Comparison of ENCODE assay signal across 1 cellular context in genomic region chr11:16985297-16985696, GRCh38.
A peak's percentile ranks its signal among the peaks of the same experiment; 100 is the strongest.
TF ChIP-seq lines count a peak whose summit lies in the region.

No MANE protein-coding gene starts in this region.

TF ChIP-seq in HepG2, 621 proteins besides CTCF, POLR2A, EP300 and RAD21 (continued from another document):
- TF ChIP-seq ARID5B (CRISPR knock-in tag; IDR thresholded peaks at IDR 0.05) (peak; percentile 38), KLF16 (CRISPR knock-in tag; IDR thresholded peaks at IDR 0.05) (0 out of 4 replicates have a peak, but pooled peaks of 1 of the 2 experiments have one; percentile 10), NR2F6 (IDR thresholded peaks at IDR 0.05) (no peak), NR2F6 (CRISPR knock-in tag; IDR thresholded peaks at IDR 0.05) (peak; percentile 30; the same call in 1 of the 2 replicates), FOXA3 (CRISPR knock-in tag; IDR thresholded peaks at IDR 0.05) (peak; percentile 39), TBX2 (CRISPR knock-in tag; IDR thresholded peaks at IDR 0.05; ENCODE audit: borderline replicate concordance) (0 out of 2 replicates have a peak, but pooled peaks have one; percentile 32), NFIC (IDR thresholded peaks at IDR 0.05; ENCODE audit: low read length) (0 out of 2 replicates have a peak, but pooled peaks have one; percentile 39), AHDC1 (CRISPR knock-in tag; IDR thresholded peaks at IDR 0.05; ENCODE audit: borderline replicate concordance) (0 out of 2 replicates have a peak, but pooled peaks have one; percentile 28), TOPORS (CRISPR knock-in tag; IDR thresholded peaks at IDR 0.05) (no peak), RFX5 (IDR thresholded peaks at IDR 0.05; ENCODE audit: low read depth, low read length) (no peak), HNF4A (CRISPR knock-in tag; IDR thresholded peaks at IDR 0.05) (peak; percentile 81), FOSL2 (CRISPR knock-in tag; IDR thresholded peaks at IDR 0.05) (0 out of 2 replicates have a peak, but pooled peaks have one; percentile 12), NFIB (CRISPR knock-in tag; IDR thresholded peaks at IDR 0.05; ENCODE audit: borderline replicate concordance) (no peak), PATZ1 (CRISPR knock-in tag; IDR thresholded peaks at IDR 0.05) (0 out of 2 replicates have a peak, but pooled peaks have one; percentile 39), BHLHE40 (IDR thresholded peaks at IDR 0.05; ENCODE audit: low read length) (peak; percentile 87), SOX5 (CRISPR knock-in tag; IDR thresholded peaks at IDR 0.05; ENCODE audit: borderline replicate concordance) (0 out of 2 replicates have a peak, but pooled peaks have one; percentile 49), FOXP4 (CRISPR knock-in tag; IDR thresholded peaks at IDR 0.05) (peak; percentile 50), SOX6 (IDR thresholded peaks at IDR 0.05) (no peak), SOX6 (CRISPR knock-in tag; IDR thresholded peaks at IDR 0.05) (peak; percentile 63), ZBTB38 (CRISPR knock-in tag; IDR thresholded peaks at IDR 0.05) (0 out of 2 replicates have a peak, but pooled peaks have one; percentile 42), FOXA1 (IDR thresholded peaks at IDR 0.05) (no peak), FOXA1 (CRISPR knock-in tag; IDR thresholded peaks at IDR 0.05) (peak; percentile 56), MED1 (CRISPR knock-in tag; IDR thresholded peaks at IDR 0.05) (no peak), KMT2B (CRISPR knock-in tag; IDR thresholded peaks at IDR 0.05) (no peak), RARA (CRISPR knock-in tag; IDR thresholded peaks at IDR 0.05) (0 out of 2 replicates have a peak, but pooled peaks have one; percentile 45), TFE3 (CRISPR knock-in tag; IDR thresholded peaks at IDR 0.05) (0 out of 2 replicates have a peak, but pooled peaks have one; percentile 7), ZNF780A (CRISPR knock-in tag; IDR thresholded peaks at IDR 0.05) (no peak), THYN1 (CRISPR knock-in tag; IDR thresholded peaks at IDR 0.05; ENCODE audit: borderline replicate concordance, low read depth) (no peak), ZNF276 (CRISPR knock-in tag; IDR thresholded peaks at IDR 0.05; ENCODE audit: low read depth) (no peak), ZFP36 (IDR thresholded peaks at IDR 0.05; ENCODE audit: borderline replicate concordance, low read depth, low read length, partially characterized antibody) (no peak)
- TF ChIP-seq, protein P1, sequence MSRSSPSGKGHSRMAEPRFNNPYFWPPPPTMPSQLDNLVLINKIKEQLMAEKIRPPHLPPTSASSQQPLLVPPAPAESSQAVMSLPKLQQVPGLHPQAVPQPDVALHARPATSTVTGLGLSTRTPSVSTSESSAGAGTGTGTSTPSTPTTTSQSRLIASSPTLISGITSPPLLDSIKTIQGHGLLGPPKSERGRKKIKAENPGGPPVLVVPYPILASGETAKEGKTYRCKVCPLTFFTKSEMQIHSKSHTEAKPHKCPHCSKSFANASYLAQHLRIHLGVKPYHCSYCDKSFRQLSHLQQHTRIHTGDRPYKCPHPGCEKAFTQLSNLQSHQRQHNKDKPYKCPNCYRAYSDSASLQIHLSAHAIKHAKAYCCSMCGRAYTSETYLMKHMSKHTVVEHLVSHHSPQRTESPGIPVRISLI (CRISPR knock-in tag; IDR thresholded peaks at IDR 0.05; ENCODE audit: borderline replicate concordance), result no peak
- TF ChIP-seq, protein P2, sequence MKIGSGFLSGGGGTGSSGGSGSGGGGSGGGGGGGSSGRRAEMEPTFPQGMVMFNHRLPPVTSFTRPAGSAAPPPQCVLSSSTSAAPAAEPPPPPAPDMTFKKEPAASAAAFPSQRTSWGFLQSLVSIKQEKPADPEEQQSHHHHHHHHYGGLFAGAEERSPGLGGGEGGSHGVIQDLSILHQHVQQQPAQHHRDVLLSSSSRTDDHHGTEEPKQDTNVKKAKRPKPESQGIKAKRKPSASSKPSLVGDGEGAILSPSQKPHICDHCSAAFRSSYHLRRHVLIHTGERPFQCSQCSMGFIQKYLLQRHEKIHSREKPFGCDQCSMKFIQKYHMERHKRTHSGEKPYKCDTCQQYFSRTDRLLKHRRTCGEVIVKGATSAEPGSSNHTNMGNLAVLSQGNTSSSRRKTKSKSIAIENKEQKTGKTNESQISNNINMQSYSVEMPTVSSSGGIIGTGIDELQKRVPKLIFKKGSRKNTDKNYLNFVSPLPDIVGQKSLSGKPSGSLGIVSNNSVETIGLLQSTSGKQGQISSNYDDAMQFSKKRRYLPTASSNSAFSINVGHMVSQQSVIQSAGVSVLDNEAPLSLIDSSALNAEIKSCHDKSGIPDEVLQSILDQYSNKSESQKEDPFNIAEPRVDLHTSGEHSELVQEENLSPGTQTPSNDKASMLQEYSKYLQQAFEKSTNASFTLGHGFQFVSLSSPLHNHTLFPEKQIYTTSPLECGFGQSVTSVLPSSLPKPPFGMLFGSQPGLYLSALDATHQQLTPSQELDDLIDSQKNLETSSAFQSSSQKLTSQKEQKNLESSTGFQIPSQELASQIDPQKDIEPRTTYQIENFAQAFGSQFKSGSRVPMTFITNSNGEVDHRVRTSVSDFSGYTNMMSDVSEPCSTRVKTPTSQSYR (CRISPR knock-in tag; IDR thresholded peaks at IDR 0.05; ENCODE audit: borderline replicate concordance), result peak; percentile 94
TF ChIP-seq in HepG2: peak in this region for 43.
